8 cellular contexts compared by ENCODE assay signal in the genomic region with DNA sequence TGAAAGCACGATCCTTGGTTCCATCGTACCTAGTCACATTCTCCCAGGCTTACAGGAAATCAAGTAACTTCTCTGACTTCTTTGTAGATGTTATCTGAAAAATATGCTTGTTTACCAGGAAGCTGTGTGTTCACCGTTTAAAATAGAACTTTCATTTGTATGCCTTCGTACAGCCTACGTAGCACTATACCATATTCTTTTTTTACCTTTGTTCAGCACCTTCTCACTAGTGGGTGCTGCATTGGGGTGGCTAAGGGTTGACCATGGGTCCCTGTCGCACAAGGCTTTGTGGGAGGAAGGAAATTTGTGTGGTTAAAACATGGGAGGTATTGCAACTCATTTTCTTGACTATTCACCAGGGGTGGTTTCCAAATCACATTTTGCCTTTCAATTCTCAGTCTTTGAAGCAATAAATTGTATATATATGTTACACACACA. TPM values are rescaled to one million over a fixed set of nuclear protein-coding genes. Genes with fewer than 3 reads are reported as not detected.
DNase-seq lines count a peak whose midpoint lies in the region; ATAC-seq, FAIRE-seq and TF ChIP-seq lines count a peak whose summit lies in the region.

No MANE protein-coding gene starts in this region.

- H3K27me3 ChIP-seq in aorta (ENCODE audit: control insufficient read depth in 1 of 2, insufficient read depth in 2 of 2, low read length in 1 of 2), result no peaks in the 10 kb centered on the region
- H3K27me3 ChIP-seq in ascending aorta, result no peaks in the 10 kb centered on the region

- no peak for TF ChIP-seq POLR2A in GM12892 (IDR thresholded peaks at IDR 0.05; ENCODE audit: low read depth, low read length)

- 85% methylated on average over 6 of the region's 6 CpGs for WGBS in aorta, 2 donors

- H3K27ac ChIP-seq in VCaP (peak overlapping the region; percentile 80), kidney (ENCODE audit: low read depth in 2 of 2, low read length in 2 of 2) (no peak overlapping the region), aorta (ENCODE audit: low read depth in 1 of 2, low read length in 2 of 2) (no peak overlapping the region), ascending aorta (no peak overlapping the region)

- H3K9ac ChIP-seq in kidney (ENCODE audit: low read length in 2 of 2), result no peak overlapping the region

- H3K4me1 ChIP-seq in kidney (ENCODE audit: control insufficient read depth in 1 of 2, insufficient read depth in 1 of 2, low read depth in 1 of 2, low read length in 2 of 2) (peaks cover 0 to 3% of the 10 kb centered on the region in 2 donors), aorta (ENCODE audit: control insufficient read depth in 1 of 2, insufficient read depth in 2 of 2, low read length in 2 of 2) (no peaks in the 10 kb centered on the region), ascending aorta (no peaks in the 10 kb centered on the region)

- peaks cover 2 to 6% of the 10 kb centered on the region in 2 donors for H3K36me3 ChIP-seq in kidney (ENCODE audit: control insufficient read depth in 1 of 2, insufficient read depth in 2 of 2, low read length in 2 of 2)
- H3K36me3 ChIP-seq in aorta (ENCODE audit: control insufficient read depth in 1 of 2, insufficient read depth in 2 of 2, low read length in 1 of 2), result peaks cover 0 to 2% of the 10 kb centered on the region in 2 donors
- H3K36me3 ChIP-seq in ascending aorta, result peaks cover 4 to 26% of the 10 kb centered on the region in 2 donors

- intact Hi-C loops in kidney (cut with DNase I) (no loop called here), aorta (cut with DNase I) (no loop called here), ascending aorta (cut with DNase I) (no loop called here)

- DNase-seq in GM12892 (ENCODE audit: insufficient read length), result no peak
- DNase-seq in kidney, result no peak
- DNase-seq in aorta, result no peak
- DNase-seq in nucleus accumbens (lab: John Stamatoyannopoulos, UW), result no peak
- no peak for DNase-seq in ascending aorta (ENCODE audit: low spot score in 2 of 2)
- no peak for DNase-seq in NCI-H1436 treated with DMSO at 0.1 percent for 48 hours (lab: John Stamatoyannopoulos, UW)

- ATAC-seq in HG02588 (IDR thresholded peaks at IDR 0.05; ENCODE audit: unreplicated experiment) (peak; percentile 77), aorta (ENCODE audit: low FRiP score) (no peak)

- peak overlapping the region; percentile 6 to 10 for H3K4me3 ChIP-seq in kidney (ENCODE audit: low read length in 2 of 2)
- H3K4me3 ChIP-seq in aorta (ENCODE audit: low read length in 2 of 2), result no peak overlapping the region
- no peak overlapping the region for H3K4me3 ChIP-seq in ascending aorta

- TF ChIP-seq CTCF in VCaP (conservative IDR thresholded peaks at IDR 0.05) (no peak), kidney (IDR thresholded peaks at IDR 0.05; ENCODE audit: borderline replicate concordance, extremely low read depth, insufficient read depth) (no peak), ascending aorta (IDR thresholded peaks at IDR 0.05) (no peak)

- H3K9me3 ChIP-seq in kidney (ENCODE audit: control insufficient read depth in 1 of 2, low read length in 2 of 2), result no peaks in the 10 kb centered on the region
- H3K9me3 ChIP-seq in aorta (ENCODE audit: control insufficient read depth, low read length), result no peaks in the 10 kb centered on the region
- no peaks in the 10 kb centered on the region for H3K9me3 ChIP-seq in ascending aorta

- FAIRE-seq in GM12892 (lab: Jason Lieb, UNC), result peak; percentile 92
- no peak for FAIRE-seq in kidney (lab: Jason Lieb, UNC)

RNA-seq across cellular contexts. Expression of a gene that starts 16.6 kb away (rescaled TPM):
- 44.0 TPM for polyA plus RNA-seq in GM12892 (2012; ENCODE audit: missing spikeins)
- total RNA-seq in kidney (39.4 TPM), aorta (10 to 100 TPM; 21.5 to 27.4 TPM), ascending aorta (14.5 TPM)
- polyA plus RNA-seq in kidney (ENCODE audit: insufficient read depth, low read depth, low replicate concordance) (10.4 TPM), aorta (1 to 10 TPM; 3.0 to 5.9 TPM)

RNA-seq across cellular contexts. Expression of a gene that starts 59.0 kb away (rescaled TPM):
- polyA plus RNA-seq in GM12892 (2012; ENCODE audit: missing spikeins), result 4.3 TPM
- 18.7 TPM for total RNA-seq in kidney
- 5.8 TPM for polyA plus RNA-seq in kidney (ENCODE audit: insufficient read depth, low read depth, low replicate concordance)
- total RNA-seq in aorta, result under 1 TPM; 0.06 to 0.10 TPM
- under 1 TPM in 1 of 2 donors, not detected in 1; 0.38 TPM for polyA plus RNA-seq in aorta
- total RNA-seq in ascending aorta, result not detected

Comparison
In these comparisons a context has a peak if more than half of its experiments do, and no peak if none do; other contexts are left out.
1. H3K4me3 ChIP-seq: peak in kidney (2 of 2); none in aorta (0 of 2) and ascending aorta (0 of 2).
2. RNA of a gene that starts 59.0 kb away (total RNA-seq): 18.7 TPM in kidney (single experiment); 0.06 to 0.10 TPM in aorta and not detected in ascending aorta (single experiment); every median in the first group is over 10 times any median in the second.